18 cellular contexts compared by ENCODE assay signal in the genomic region with DNA sequence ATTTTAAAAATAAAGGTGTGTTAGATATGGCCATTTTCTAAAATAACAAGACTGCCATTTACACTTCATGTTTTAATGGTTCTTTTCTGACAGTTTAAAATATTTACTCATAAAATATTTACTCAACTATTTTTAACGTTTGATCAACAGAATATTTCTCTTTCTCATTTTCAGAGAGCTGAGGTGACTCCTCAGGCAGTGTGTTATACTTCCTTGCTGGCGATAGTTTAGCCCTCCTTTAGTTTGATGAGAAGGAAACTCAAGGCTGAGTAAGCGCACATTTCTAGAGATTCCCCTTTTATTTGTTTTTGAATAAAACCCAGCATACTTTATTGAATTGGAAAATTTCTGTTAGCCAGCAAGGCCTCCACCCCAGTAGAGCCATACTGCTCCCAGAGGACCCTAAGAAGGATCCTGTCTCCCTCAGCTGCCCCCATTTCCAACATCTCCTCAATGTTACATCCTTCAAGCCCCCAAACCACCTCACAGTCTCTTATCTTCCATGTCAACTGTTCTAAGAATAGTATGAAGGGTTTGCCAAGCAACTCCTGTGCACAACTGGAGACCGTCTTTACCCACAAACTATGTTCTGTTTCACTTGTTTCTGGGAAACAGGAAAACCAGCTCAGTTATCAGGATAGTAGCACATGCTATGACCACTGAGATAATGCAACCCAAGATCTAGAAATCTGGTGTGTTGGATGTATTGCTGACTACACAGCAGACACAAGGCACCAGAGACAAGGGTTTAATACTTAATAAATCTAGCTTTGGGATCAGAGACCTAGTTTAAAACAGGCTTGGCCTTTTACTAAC.
"Had no signal": no experiment of that assay in that cellular context is flagged by ENCODE, and none has a peak within 500 bp of the region (broad histone marks: within the 10 kb centered on the region; RNA-seq: fewer than 3 reads in every experiment).

No MANE protein-coding gene starts in this region.

- H3K4me3 Mint-ChIP-seq: activated naive CD4-positive, alpha-beta T cell treated with anti-CD3 and anti-CD28 coated beads, Interleukin-2, amount 10 ng/mL, durations not matched to agents 7 days and 5 days; naive thymus-derived CD4-positive, alpha-beta T cell had no signal

- DNase-seq: activated CD4-positive, alpha-beta T cell treated with anti-CD3 and anti-CD28 coated beads, Interleukin-2, amount 50 U/mL, for 48 hours; activated naive CD4-positive, alpha-beta T cell treated with anti-CD3 and anti-CD28 coated beads, Interleukin-2, amount 10 ng/mL, durations not matched to agents 7 days and 5 days; activated T-cell treated with anti-CD3 and anti-CD28 coated beads, Interleukin-2, amount 50 U/mL, for 1 hour; central memory CD4-positive, alpha-beta T cell; effector CD4-positive, alpha-beta T cell; gastrocnemius medialis; naive thymus-derived CD4-positive, alpha-beta T cell; ovary; retina; stimulated activated CD4-positive, alpha-beta T cell treated with anti-CD3 and anti-CD28 coated beads, Interleukin-4, amount 100 ng/mL, for 24 hours; stimulated activated naive CD4-positive, alpha-beta T cell treated with Interleukin-2 at 50 U/mL for 16 hours; substantia nigra; transverse colon; WERI-Rb-1 had no signal

- H3K4me1 Mint-ChIP-seq: activated naive CD4-positive, alpha-beta T cell treated with anti-CD3 and anti-CD28 coated beads, Interleukin-2, amount 10 ng/mL, durations not matched to agents 7 days and 5 days; naive thymus-derived CD4-positive, alpha-beta T cell had no signal

- H3K36me3 ChIP-seq: gastrocnemius medialis, ovary, transverse colon, vagina, WERI-Rb-1 had no signal

- H3K4me1 ChIP-seq: gastrocnemius medialis, vagina had no signal

- H3K27me3 Mint-ChIP-seq: activated naive CD4-positive, alpha-beta T cell treated with anti-CD3 and anti-CD28 coated beads, Interleukin-2, amount 10 ng/mL, durations not matched to agents 7 days and 5 days had no signal

- FAIRE-seq: islet of Langerhans had no signal

- H3K4me3 ChIP-seq: coronary artery, gastrocnemius medialis, ovary, skin epidermis, transverse colon, vagina had no signal

- H3K9me3 Mint-ChIP-seq: activated naive CD4-positive, alpha-beta T cell treated with anti-CD3 and anti-CD28 coated beads, Interleukin-2, amount 10 ng/mL, durations not matched to agents 7 days and 5 days; naive thymus-derived CD4-positive, alpha-beta T cell had no signal

- H3K27ac Mint-ChIP-seq: activated naive CD4-positive, alpha-beta T cell treated with anti-CD3 and anti-CD28 coated beads, Interleukin-2, amount 10 ng/mL, durations not matched to agents 7 days and 5 days; naive thymus-derived CD4-positive, alpha-beta T cell had no signal

- H3K36me3 Mint-ChIP-seq: activated naive CD4-positive, alpha-beta T cell treated with anti-CD3 and anti-CD28 coated beads, Interleukin-2, amount 10 ng/mL, durations not matched to agents 7 days and 5 days; naive thymus-derived CD4-positive, alpha-beta T cell had no signal

- H3K9me3 ChIP-seq: gastrocnemius medialis, ovary, transverse colon, vagina had no signal

- ATAC-seq: gastrocnemius medialis; naive thymus-derived CD4-positive, alpha-beta T cell had no signal

- H3K27me3 ChIP-seq: gastrocnemius medialis, ovary, transverse colon, vagina had no signal
